11 cellular contexts compared by ENCODE assay signal in genomic region chr2:28422903-28423741, GRCh38. TPM values are rescaled to one million over a fixed set of nuclear protein-coding genes. Genes with fewer than 3 reads are reported as not detected.
DNase-seq lines count a peak whose midpoint lies in the region; ATAC-seq, FAIRE-seq and TF ChIP-seq lines count a peak whose summit lies in the region.
"Had no signal": no experiment of that assay in that cellular context is flagged by ENCODE, and none has a peak within 500 bp of the region (broad histone marks: within the 10 kb centered on the region; RNA-seq: fewer than 3 reads in every experiment).

No MANE protein-coding gene starts in this region.

- no peak for FAIRE-seq in endothelial cell of umbilical vein (lab: Jason Lieb, UNC)
- no peak for FAIRE-seq in kidney (lab: Jason Lieb, UNC)
- FAIRE-seq: A204.1 had no signal

- peaks cover 2 to 6% of the 10 kb centered on the region in 2 experiments for H3K36me3 ChIP-seq in endothelial cell of umbilical vein (ENCODE audit: control insufficient read depth in 2 of 2, extremely low read depth in 1 of 2, insufficient read depth in 2 of 2, low read length in 2 of 2)
- peaks cover 0 to 25% (median 0%) of the 10 kb centered on the region in 6 donors for H3K36me3 ChIP-seq in spleen
- H3K36me3 ChIP-seq in kidney (ENCODE audit: control insufficient read depth in 1 of 2, insufficient read depth in 2 of 2, low read length in 2 of 2) = no peaks in the 10 kb centered on the region

- H3K27ac ChIP-seq in RWPE1 = 0 out of 2 replicates have a peak overlapping the region, but pooled peaks have one; percentile 6
- H3K27ac ChIP-seq in endothelial cell of umbilical vein (ENCODE audit: insufficient read depth, low read depth, low read length) = no peak overlapping the region
- H3K27ac ChIP-seq in spleen = peak overlapping the region; percentile 4 to 85 (median 81)
- no peak overlapping the region for H3K27ac ChIP-seq in kidney (ENCODE audit: low read depth in 2 of 2, low read length in 2 of 2)

- no peaks in the 10 kb centered on the region for H4K20me1 ChIP-seq in endothelial cell of umbilical vein (replicated peaks; ENCODE audit: control insufficient read depth, extremely low read depth, insufficient read depth, low read length)

- CTCF ChIA-PET in RWPE1 (lab: Yijun Ruan, JAX) (interaction anchor here (0.6 to 0.9 kb wide), 2 partner anchors 9 to 29 kb away, joined by 3 read pairs; no protein-coding TSS in a partner anchor), endothelial cell of umbilical vein (lab: Charles Lee) (interaction anchor here (1.2 to 1.6 kb wide), 3 partner anchors 21 to 700 kb away, joined by 3 to 4 read pairs (median 3); no protein-coding TSS in a partner anchor)

- no TSS peak for BruUV-seq in endothelial cell of umbilical vein (replicated peaks; lab: Mats Ljungman, UMichigan)

- ATAC-seq in activated CD4-positive, CD25-positive, alpha-beta regulatory T cell treated with anti-CD3 and anti-CD28 coated beads, Interleukin-2, amount 50 U/mL, for 24 hours = peak; percentile 44 to 49
- no peak for ATAC-seq in GM18858 (IDR thresholded peaks at IDR 0.05; ENCODE audit: unreplicated experiment)
- ATAC-seq: sciatic nerve had no signal

- POLR2A ChIA-PET in RWPE1 (lab: Yijun Ruan, JAX; ENCODE audit: low non-redundant PET) (no interaction called here), endothelial cell of umbilical vein (lab: Charles Lee) (interaction anchor here (0.6 kb wide), 1 partner anchor 14 kb away, joined by 3 read pairs; no protein-coding TSS in a partner anchor)

- intact Hi-C loops in endothelial cell of umbilical vein (cut with micrococcal nuclease) = no loop called here
- intact Hi-C loops in spleen (cut with DNase I; ENCODE audit: low total_unique reads) = no loop called here
- intact Hi-C loops in kidney (cut with DNase I) = no loop called here

- H3K9me3 ChIP-seq in endothelial cell of umbilical vein (replicated peaks; ENCODE audit: control insufficient read depth, insufficient read depth, low read length) = no peaks in the 10 kb centered on the region
- no peaks in the 10 kb centered on the region for H3K9me3 ChIP-seq in spleen
- no peaks in the 10 kb centered on the region for H3K9me3 ChIP-seq in kidney (ENCODE audit: control insufficient read depth in 1 of 2, low read length in 2 of 2)

- dilution Hi-C loops in endothelial cell of umbilical vein (cut with MboI; ENCODE audit: extremely low pct_ligation_motif_present, low sequenced_read_pairs) = loop anchor here (25.0 kb wide), 1 partner anchor 686 kb away; no protein-coding TSS in a partner anchor

- H3K9ac ChIP-seq in endothelial cell of umbilical vein (replicated peaks; ENCODE audit: extremely low read depth, insufficient read depth, low read length) (no peak overlapping the region), kidney (ENCODE audit: low read length in 2 of 2) (no peak overlapping the region)

- H3K4me1 ChIP-seq in endothelial cell of umbilical vein (ENCODE audit: control insufficient read depth, extremely low read depth, insufficient read depth, low read length) (peaks cover 14% of the 10 kb centered on the region), spleen (peaks cover 14 to 43% (median 29%) of the 10 kb centered on the region in 6 donors), kidney (ENCODE audit: control insufficient read depth in 1 of 2, insufficient read depth in 1 of 2, low read depth in 1 of 2, low read length in 2 of 2) (peaks cover 5 to 7% of the 10 kb centered on the region in 2 donors)

- H3K9me1 ChIP-seq in endothelial cell of umbilical vein (replicated peaks; ENCODE audit: control insufficient read depth, extremely low read depth, insufficient read depth, low read length) = no peaks in the 10 kb centered on the region

- TF ChIP-seq POLR2A in endothelial cell of umbilical vein (IDR thresholded peaks at IDR 0.05; ENCODE audit: low read depth, low read length) (peak; percentile 53), spleen (IDR thresholded peaks at IDR 0.05) (no peak)

- H2AFZ ChIP-seq in endothelial cell of umbilical vein (ENCODE audit: low read depth, low read length) = no peak overlapping the region

- no peak overlapping the region for H3K4me2 ChIP-seq in endothelial cell of umbilical vein (ENCODE audit: insufficient read depth, low read length)

- 57 to 70% (median 64%) methylated on average over 17 of the region's 17 CpGs for WGBS in spleen, 5 donors

- no peak for DNase-seq in activated CD4-positive, CD25-positive, alpha-beta regulatory T cell (lab: John Stamatoyannopoulos, UW)
- DNase-seq in RWPE1 (ENCODE audit: low spot score) = no peak
- DNase-seq in endothelial cell of umbilical vein (ENCODE audit: low read depth, low spot score) = no peak
- DNase-seq in spleen = no peak
- DNase-seq in SKM-1 (lab: John Stamatoyannopoulos, UW; ENCODE audit: unreplicated experiment) = no peak
- DNase-seq in kidney = no peak
- DNase-seq: NCI-H2029 had no signal

- no peaks in the 10 kb centered on the region for H3K27me3 ChIP-seq in endothelial cell of umbilical vein (ENCODE audit: control insufficient read depth in 2 of 2, insufficient read depth in 2 of 2, low read length in 2 of 2)
- H3K27me3 ChIP-seq in spleen (replicated peaks in 1 of 7) = no peaks in the 10 kb centered on the region

- no peaks in the 10 kb centered on the region for H3K79me2 ChIP-seq in endothelial cell of umbilical vein (ENCODE audit: control insufficient read depth, insufficient read depth, low read length)

- no peak for TF ChIP-seq CTCF in RWPE1 (conservative IDR thresholded peaks at IDR 0.05; ENCODE audit: low read depth)
- no peak for TF ChIP-seq CTCF in endothelial cell of umbilical vein (IDR thresholded peaks at IDR 0.05; ENCODE audit: extremely low read depth in 1 of 2, insufficient read depth in 1 of 2, low read depth in 1 of 2, low read length in 2 of 2)
- no peak for TF ChIP-seq CTCF in spleen (IDR thresholded peaks at IDR 0.05 in 8 of 11, conservative IDR thresholded peaks at IDR 0.05 in 3 of 11)
- TF ChIP-seq CTCF in kidney (IDR thresholded peaks at IDR 0.05; ENCODE audit: borderline replicate concordance, extremely low read depth, insufficient read depth) = no peak

- H3K4me3 ChIP-seq in endothelial cell of umbilical vein (replicated peaks in 1 of 3; ENCODE audit: insufficient read depth in 1 of 3, low read depth in 1 of 3, low read length in 3 of 3) = no peak overlapping the region
- H3K4me3 ChIP-seq in spleen = peak overlapping the region in 1 of 8 donors; percentile 13
- no peak overlapping the region for H3K4me3 ChIP-seq in kidney (ENCODE audit: low read length in 2 of 2)

TF ChIP-seq in endothelial cell of umbilical vein, 7 proteins besides CTCF, POLR2A, EP300 and RAD21:
- TF ChIP-seq MYC (IDR thresholded peaks at IDR 0.05; ENCODE audit: low read depth, low read length) (no peak), POLR2AphosphoS5 (IDR thresholded peaks at IDR 0.05; ENCODE audit: insufficient read depth, low read depth, low read length) (peak; percentile 18), EZH2 (IDR thresholded peaks at IDR 0.05; ENCODE audit: borderline replicate concordance, low read depth, low read length, severe bottlenecking) (no peak)

RNA-seq across cellular contexts. Expression of gene FOSL2, which starts 30.5 kb away (rescaled TPM):
- total RNA-seq in endothelial cell of umbilical vein (83.7 and 85.3 TPM in 2 replicates), spleen (100 to 1,000 TPM in 3 of 7 donors, 10 to 100 TPM in 4; 53.0 to 134 (median 97.1) TPM), kidney (149 TPM)
- polyA plus RNA-seq in endothelial cell of umbilical vein (43.9 and 45.2 TPM in 2 replicates), spleen (10 to 100 TPM in 1 of 3 donors, 1 to 10 TPM in 2; 3.2 to 14.8 (median 4.7) TPM), kidney (ENCODE audit: insufficient read depth, low read depth, low replicate concordance) (20.6 TPM)
- 36.0 and 46.5 TPM in 2 replicates for polyA plus RNA-seq in endothelial cell of umbilical vein (2011; cell fraction: cytosol; rRNA removed)
- polyA plus RNA-seq in endothelial cell of umbilical vein (2011; cell fraction: nucleus; rRNA removed) = 94.5 and 112 TPM in 2 replicates
- 45.7 and 56.4 TPM in 2 replicates for polyA plus RNA-seq in endothelial cell of umbilical vein (2012)
- polyA minus RNA-seq in endothelial cell of umbilical vein = 94.9 and 98.0 TPM in 2 replicates
- 59.2 TPM for polyA minus RNA-seq in endothelial cell of umbilical vein (2011; cell fraction: cytosol; rRNA and poly(A)+ RNA removed)
- 84.0 and 105 TPM in 2 replicates for polyA minus RNA-seq in endothelial cell of umbilical vein (2011; cell fraction: nucleus; rRNA and poly(A)+ RNA removed)

Comparison
In these comparisons a context has a peak if more than half of its experiments do, and no peak if none do; other contexts are left out.
1. H3K27ac ChIP-seq: peak in RWPE1 (single experiment) and spleen (8 of 8); none in endothelial cell of umbilical vein (single experiment) and kidney (0 of 2).